8 cellular contexts compared by ENCODE assay signal in the genomic region with DNA sequence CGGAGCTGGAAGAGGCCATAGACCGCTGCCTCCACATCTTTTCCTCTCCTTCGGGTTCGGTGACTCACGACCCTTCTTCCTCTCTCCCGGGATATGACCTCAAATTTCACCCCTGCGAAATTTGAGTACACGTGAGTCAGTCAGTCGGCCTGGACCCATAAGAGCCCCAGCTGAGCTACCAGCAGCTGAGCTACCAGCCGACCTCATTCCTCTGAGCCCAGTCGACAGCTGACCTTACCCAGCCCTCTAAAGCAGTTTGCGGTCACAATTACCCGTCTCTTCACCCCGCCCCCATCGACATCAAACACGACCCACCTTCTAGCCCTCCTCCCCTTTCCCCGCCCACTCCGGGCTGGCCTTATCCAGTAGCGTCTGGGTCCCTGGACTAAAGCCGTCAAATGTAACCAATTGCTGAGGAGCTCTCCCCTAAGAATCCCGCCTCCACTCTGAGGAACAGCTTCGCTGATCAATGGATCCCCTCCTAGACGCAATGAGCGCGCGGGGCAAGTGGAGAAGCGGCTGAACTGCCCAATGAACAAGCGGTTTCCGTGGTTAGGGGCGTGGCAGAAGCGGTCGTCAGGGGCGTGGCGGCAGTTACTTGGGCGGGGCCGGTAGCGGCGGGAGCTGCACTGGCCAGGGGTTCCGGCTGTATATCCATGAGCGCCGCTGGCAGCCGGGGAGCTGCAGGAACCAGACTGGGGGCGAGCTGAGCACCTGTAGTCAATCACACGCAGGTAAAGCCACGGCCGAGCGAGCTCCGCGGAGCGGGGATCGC. TPM values are rescaled to one million over a fixed set of nuclear protein-coding genes. Genes with fewer than 3 reads are reported as not detected.
DNase-seq lines count a peak whose midpoint lies in the region; ATAC-seq and TF ChIP-seq lines count a peak whose summit lies in the region.

A gene with protein sequence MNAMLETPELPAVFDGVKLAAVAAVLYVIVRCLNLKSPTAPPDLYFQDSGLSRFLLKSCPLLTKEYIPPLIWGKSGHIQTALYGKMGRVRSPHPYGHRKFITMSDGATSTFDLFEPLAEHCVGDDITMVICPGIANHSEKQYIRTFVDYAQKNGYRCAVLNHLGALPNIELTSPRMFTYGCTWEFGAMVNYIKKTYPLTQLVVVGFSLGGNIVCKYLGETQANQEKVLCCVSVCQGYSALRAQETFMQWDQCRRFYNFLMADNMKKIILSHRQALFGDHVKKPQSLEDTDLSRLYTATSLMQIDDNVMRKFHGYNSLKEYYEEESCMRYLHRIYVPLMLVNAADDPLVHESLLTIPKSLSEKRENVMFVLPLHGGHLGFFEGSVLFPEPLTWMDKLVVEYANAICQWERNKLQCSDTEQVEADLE (plus strand): TSS at position 627 of the 775 bp plus-strand sequence. CDS start 27,872 bp downstream, outside the sequence.

- peak; percentile 10 for TF ChIP-seq POLR2A in testis (IDR thresholded peaks at IDR 0.05)

- peaks cover 4% of the 10 kb centered on the region for H3K36me3 Mint-ChIP-seq in activated naive CD4-positive, alpha-beta T cell treated with anti-CD3 and anti-CD28 coated beads, Interleukin-2, amount 50 U/mL, for 24 hours

- H3K4me3 ChIP-seq in GM06990 (replicated peaks; ENCODE audit: low read depth, low read length) (peak within 1 kb of the TSS; percentile 86), testis (peak within 1 kb of the TSS; percentile 65 to 72)

- H3K9me3 ChIP-seq in testis: no peaks in the 10 kb centered on the region

- ATAC-seq in HG02588 (IDR thresholded peaks at IDR 0.05; ENCODE audit: unreplicated experiment) (peak; percentile 96), SK-N-SH treated with all-trans-retinoic acid at 6 μM for 48 hours (peak; percentile 94), omental fat pad (ENCODE audit: low FRiP score) (peak; percentile 95)

- H3K4me3 Mint-ChIP-seq in activated naive CD4-positive, alpha-beta T cell treated with anti-CD3 and anti-CD28 coated beads, Interleukin-2, amount 50 U/mL, for 24 hours: no peak within 1 kb of the TSS

- H3K27ac ChIP-seq in testis: peak within 1 kb of the TSS; percentile 81 to 89

- H3K4me1 Mint-ChIP-seq in activated naive CD4-positive, alpha-beta T cell treated with anti-CD3 and anti-CD28 coated beads, Interleukin-2, amount 50 U/mL, for 24 hours: peaks cover 35% of the 10 kb centered on the region

- no peaks in the 10 kb centered on the region for H3K9me3 Mint-ChIP-seq in activated naive CD4-positive, alpha-beta T cell treated with anti-CD3 and anti-CD28 coated beads, Interleukin-2, amount 50 U/mL, for 24 hours

- peak; percentile 98 for DNase-seq in GM06990 (ENCODE audit: extremely low read depth, insufficient read length)
- DNase-seq in NCI-H1092 (lab: John Stamatoyannopoulos, UW): peak; percentile 99
- peak; percentile 100 for DNase-seq in globus pallidus (ENCODE audit: low spot score)
- DNase-seq in omental fat pad (ENCODE audit: low spot score): peak; percentile 96
- DNase-seq in testis: peak; percentile 99

- H3K4me1 ChIP-seq in testis: peaks cover 33% of the 10 kb centered on the region

- TF ChIP-seq CTCF in GM06990 (IDR thresholded peaks at IDR 0.05; ENCODE audit: insufficient read depth, low read length, poor library complexity, severe bottlenecking) (no peak), omental fat pad (IDR thresholded peaks at IDR 0.05) (no peak), testis (IDR thresholded peaks at IDR 0.05) (peak in 1 of 3 experiments; percentile 20)

- intact Hi-C loops in testis (cut with DNase I; ENCODE audit: low total_unique reads): loop anchor here (10.0 kb wide), 1 partner anchor 613 kb away; no protein-coding TSS in a partner anchor

- 1% methylated on average over 33 to 51 of the region's 51 CpGs for WGBS in testis, 2 donors

- H3K36me3 ChIP-seq in GM06990 (ENCODE audit: control insufficient read depth, insufficient read depth, low read length): no peaks in the 10 kb centered on the region
- no peaks in the 10 kb centered on the region for H3K36me3 ChIP-seq in testis (ENCODE audit: low read depth, missing control alignments)

- H3K27ac Mint-ChIP-seq in activated naive CD4-positive, alpha-beta T cell treated with anti-CD3 and anti-CD28 coated beads, Interleukin-2, amount 50 U/mL, for 24 hours: peak within 1 kb of the TSS; percentile 99

- H3K27me3 ChIP-seq in GM06990 (replicated peaks; ENCODE audit: control insufficient read depth, insufficient read depth, low read length) (no peaks in the 10 kb centered on the region), testis (no peaks in the 10 kb centered on the region)

- no peaks in the 10 kb centered on the region for H3K27me3 Mint-ChIP-seq in activated naive CD4-positive, alpha-beta T cell treated with anti-CD3 and anti-CD28 coated beads, Interleukin-2, amount 50 U/mL, for 24 hours

TF ChIP-seq in SK-N-SH treated with all-trans-retinoic acid at 6 μM for 48 hours, 23 proteins besides CTCF, POLR2A, EP300 and RAD21:
- peak; percentile 63; the same call in 1 of the 2 replicates for TF ChIP-seq ZFP3 (CRISPR knock-in tag; IDR thresholded peaks at IDR 0.05)
- no peak for TF ChIP-seq ZNF70 (CRISPR knock-in tag; IDR thresholded peaks at IDR 0.05)
- TF ChIP-seq TOX (CRISPR knock-in tag; IDR thresholded peaks at IDR 0.05; ENCODE audit: borderline replicate concordance): no peak
- no peak for TF ChIP-seq ZNF8 (CRISPR knock-in tag; IDR thresholded peaks at IDR 0.05)
- no peak for TF ChIP-seq ISL1 (CRISPR knock-in tag; IDR thresholded peaks at IDR 0.05)
- TF ChIP-seq ARNTL (CRISPR knock-in tag; IDR thresholded peaks at IDR 0.05; ENCODE audit: borderline replicate concordance, low read depth): no peak
- TF ChIP-seq SNAI2 (CRISPR knock-in tag; IDR thresholded peaks at IDR 0.05): no peak
- peak; percentile 29; the same call in 1 of the 2 replicates for TF ChIP-seq ZC3H10 (CRISPR knock-in tag; IDR thresholded peaks at IDR 0.05)
- TF ChIP-seq CSRNP3 (CRISPR knock-in tag; IDR thresholded peaks at IDR 0.05): no peak
- no peak for TF ChIP-seq OSR1 (CRISPR knock-in tag; IDR thresholded peaks at IDR 0.05)
- no peak for TF ChIP-seq PPARA (CRISPR knock-in tag; IDR thresholded peaks at IDR 0.05; ENCODE audit: borderline replicate concordance)
- no peak for TF ChIP-seq TCF4 (CRISPR knock-in tag; IDR thresholded peaks at IDR 0.05; ENCODE audit: borderline replicate concordance)
- TF ChIP-seq RARB (CRISPR knock-in tag; IDR thresholded peaks at IDR 0.05): no peak
- TF ChIP-seq ZNF565 (CRISPR knock-in tag; conservative IDR thresholded peaks at IDR 0.05; ENCODE audit: low read depth): no peak
- TF ChIP-seq ESRRG (CRISPR knock-in tag; IDR thresholded peaks at IDR 0.05): no peak
- TF ChIP-seq, protein P1, sequence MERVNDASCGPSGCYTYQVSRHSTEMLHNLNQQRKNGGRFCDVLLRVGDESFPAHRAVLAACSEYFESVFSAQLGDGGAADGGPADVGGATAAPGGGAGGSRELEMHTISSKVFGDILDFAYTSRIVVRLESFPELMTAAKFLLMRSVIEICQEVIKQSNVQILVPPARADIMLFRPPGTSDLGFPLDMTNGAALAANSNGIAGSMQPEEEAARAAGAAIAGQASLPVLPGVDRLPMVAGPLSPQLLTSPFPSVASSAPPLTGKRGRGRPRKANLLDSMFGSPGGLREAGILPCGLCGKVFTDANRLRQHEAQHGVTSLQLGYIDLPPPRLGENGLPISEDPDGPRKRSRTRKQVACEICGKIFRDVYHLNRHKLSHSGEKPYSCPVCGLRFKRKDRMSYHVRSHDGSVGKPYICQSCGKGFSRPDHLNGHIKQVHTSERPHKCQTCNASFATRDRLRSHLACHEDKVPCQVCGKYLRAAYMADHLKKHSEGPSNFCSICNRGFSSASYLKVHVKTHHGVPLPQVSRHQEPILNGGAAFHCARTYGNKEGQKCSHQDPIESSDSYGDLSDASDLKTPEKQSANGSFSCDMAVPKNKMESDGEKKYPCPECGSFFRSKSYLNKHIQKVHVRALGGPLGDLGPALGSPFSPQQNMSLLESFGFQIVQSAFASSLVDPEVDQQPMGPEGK (CRISPR knock-in tag; IDR thresholded peaks at IDR 0.05; ENCODE audit: borderline replicate concordance): no peak

RNA-seq across cellular contexts. Expression of the gene that starts here (rescaled TPM):
- total RNA-seq in omental fat pad (100 to 1,000 TPM in 1 of 4 donors, 10 to 100 TPM in 3; 53.3 to 110 (median 68.6) TPM), testis (100 to 1,000 TPM in 1 of 2 donors, 10 to 100 TPM in 1; 82.5 to 109 TPM)
- polyA plus RNA-seq in testis (ENCODE audit: insufficient read depth, low read depth, low replicate concordance): 214 TPM

Comparison
In these comparisons a context has a peak if more than half of its experiments do, and no peak if none do; other contexts are left out.
1. Peak in every context shown above with its lines: DNase-seq, ATAC-seq, H3K4me3 ChIP-seq and H3K27ac ChIP-seq.